ENCODE assay signal across 8 cellular contexts in the genomic region with DNA sequence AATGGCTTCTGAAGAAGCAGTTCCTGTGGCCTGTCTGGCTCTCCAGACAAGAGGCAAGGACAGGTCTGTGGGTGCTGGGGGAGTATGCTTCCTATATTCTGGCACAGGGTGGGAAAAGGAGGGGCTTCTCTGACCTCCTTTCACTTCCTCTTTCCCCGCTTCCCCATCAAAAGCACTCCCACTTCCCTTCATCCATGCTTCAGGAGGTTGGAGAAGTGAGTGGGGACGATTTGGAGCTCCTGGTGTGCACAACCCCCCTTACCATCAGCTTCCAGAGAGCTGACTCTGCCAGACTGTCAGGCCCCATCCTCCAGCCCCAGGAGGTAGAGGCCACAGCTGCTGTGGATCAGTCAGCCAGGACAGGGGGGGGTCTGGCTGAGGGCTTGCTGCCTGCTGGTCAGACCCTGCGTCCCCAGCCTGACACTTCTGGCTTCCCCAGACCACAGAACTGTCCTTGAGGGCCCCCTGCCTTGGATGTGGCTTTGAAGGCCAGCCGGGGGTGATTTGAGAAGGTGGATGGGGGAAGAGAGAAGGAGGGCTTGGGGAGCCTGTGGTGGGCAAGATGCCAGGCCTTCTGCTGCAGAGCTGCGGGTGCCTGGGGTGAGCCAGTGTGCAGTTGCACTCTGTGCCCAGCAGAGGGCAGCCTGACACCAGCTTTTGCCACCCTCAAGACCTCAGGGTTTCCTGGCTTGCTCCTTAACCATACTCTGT.
DNase-seq lines count a peak whose midpoint lies in the region; ATAC-seq and TF ChIP-seq lines count a peak whose summit lies in the region.

No MANE protein-coding gene starts in this region.

- no peak for ATAC-seq in GM18870 (IDR thresholded peaks at IDR 0.05; ENCODE audit: unreplicated experiment)

- no peak overlapping the region for H3K27ac ChIP-seq in C4-2B

- no peak overlapping the region for H3K4me3 ChIP-seq in HFF-Myc (replicated peaks; ENCODE audit: low read depth, low read length)

- peak; percentile 98 for TF ChIP-seq CTCF in C4-2B (conservative IDR thresholded peaks at IDR 0.05)
- peak; percentile 91 for TF ChIP-seq CTCF in HFF-Myc (IDR thresholded peaks at IDR 0.05; ENCODE audit: low read depth, low read length, missing control alignments)

- peak; percentile 87 for DNase-seq in HFF-Myc (ENCODE audit: extremely low read depth, low read depth)
- DNase-seq in NCI-H226: peak; percentile 73
- DNase-seq in activated CD4-positive, alpha-beta T cell treated with anti-CD3 and anti-CD28 coated beads for 1 hour: peak; percentile 68
- peak; percentile 96 for DNase-seq in cerebellar cortex (ENCODE audit: low spot score)
- DNase-seq in kidney tubule cell (ENCODE audit: low spot score): peak; percentile 83
- peak; percentile 78 for DNase-seq in stimulated activated CD4-positive, alpha-beta T cell treated with anti-CD3 and anti-CD28 coated beads, Interleukin-15, amount 100 ng/mL, for 24 hours
